ENCODE assay signal across 1 cellular context in the genomic region with DNA sequence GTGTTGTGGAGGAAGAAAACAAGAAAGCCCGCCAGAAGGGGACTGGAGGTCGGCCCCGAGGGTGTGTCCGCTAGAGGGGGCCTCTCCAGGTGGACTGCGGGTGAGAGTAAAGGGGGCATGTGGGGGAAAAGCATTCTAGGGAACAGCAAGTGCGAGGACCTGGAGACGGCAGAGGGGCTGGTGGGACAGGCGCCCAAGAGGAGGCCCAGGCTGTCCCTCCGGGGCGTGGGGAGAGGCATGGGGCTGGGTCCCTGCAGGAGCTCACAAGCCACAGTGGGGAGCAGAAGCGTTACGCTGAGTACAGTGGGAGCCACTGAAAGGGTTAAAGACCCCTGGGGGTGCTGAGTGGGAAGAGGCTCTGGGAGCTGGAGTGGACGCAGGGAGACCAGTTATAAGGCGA.
TF ChIP-seq lines count a peak whose summit lies in the region.

No MANE protein-coding gene starts in this region.

TF ChIP-seq in WTC11, 78 proteins besides CTCF, POLR2A, EP300 and RAD21 (continued from another document):
- TF ChIP-seq, protein P1, sequence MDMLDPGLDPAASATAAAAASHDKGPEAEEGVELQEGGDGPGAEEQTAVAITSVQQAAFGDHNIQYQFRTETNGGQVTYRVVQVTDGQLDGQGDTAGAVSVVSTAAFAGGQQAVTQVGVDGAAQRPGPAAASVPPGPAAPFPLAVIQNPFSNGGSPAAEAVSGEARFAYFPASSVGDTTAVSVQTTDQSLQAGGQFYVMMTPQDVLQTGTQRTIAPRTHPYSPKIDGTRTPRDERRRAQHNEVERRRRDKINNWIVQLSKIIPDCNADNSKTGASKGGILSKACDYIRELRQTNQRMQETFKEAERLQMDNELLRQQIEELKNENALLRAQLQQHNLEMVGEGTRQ (CRISPR knock-in tag; IDR thresholded peaks at IDR 0.05), result no peak
- TF ChIP-seq, protein P2, sequence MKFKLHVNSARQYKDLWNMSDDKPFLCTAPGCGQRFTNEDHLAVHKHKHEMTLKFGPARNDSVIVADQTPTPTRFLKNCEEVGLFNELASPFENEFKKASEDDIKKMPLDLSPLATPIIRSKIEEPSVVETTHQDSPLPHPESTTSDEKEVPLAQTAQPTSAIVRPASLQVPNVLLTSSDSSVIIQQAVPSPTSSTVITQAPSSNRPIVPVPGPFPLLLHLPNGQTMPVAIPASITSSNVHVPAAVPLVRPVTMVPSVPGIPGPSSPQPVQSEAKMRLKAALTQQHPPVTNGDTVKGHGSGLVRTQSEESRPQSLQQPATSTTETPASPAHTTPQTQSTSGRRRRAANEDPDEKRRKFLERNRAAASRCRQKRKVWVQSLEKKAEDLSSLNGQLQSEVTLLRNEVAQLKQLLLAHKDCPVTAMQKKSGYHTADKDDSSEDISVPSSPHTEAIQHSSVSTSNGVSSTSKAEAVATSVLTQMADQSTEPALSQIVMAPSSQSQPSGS (CRISPR knock-in tag; IDR thresholded peaks at IDR 0.05; ENCODE audit: borderline replicate concordance, low read depth), result no peak
- TF ChIP-seq ZNF317 (CRISPR knock-in tag; IDR thresholded peaks at IDR 0.05; ENCODE audit: borderline replicate concordance, low read depth), result no peak
- TF ChIP-seq, protein P3, sequence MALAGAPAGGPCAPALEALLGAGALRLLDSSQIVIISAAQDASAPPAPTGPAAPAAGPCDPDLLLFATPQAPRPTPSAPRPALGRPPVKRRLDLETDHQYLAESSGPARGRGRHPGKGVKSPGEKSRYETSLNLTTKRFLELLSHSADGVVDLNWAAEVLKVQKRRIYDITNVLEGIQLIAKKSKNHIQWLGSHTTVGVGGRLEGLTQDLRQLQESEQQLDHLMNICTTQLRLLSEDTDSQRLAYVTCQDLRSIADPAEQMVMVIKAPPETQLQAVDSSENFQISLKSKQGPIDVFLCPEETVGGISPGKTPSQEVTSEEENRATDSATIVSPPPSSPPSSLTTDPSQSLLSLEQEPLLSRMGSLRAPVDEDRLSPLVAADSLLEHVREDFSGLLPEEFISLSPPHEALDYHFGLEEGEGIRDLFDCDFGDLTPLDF (CRISPR knock-in tag; IDR thresholded peaks at IDR 0.05), result no peak
- no peak for TF ChIP-seq TEAD4 (CRISPR knock-in tag; IDR thresholded peaks at IDR 0.05)
- TF ChIP-seq NR3C1 (CRISPR knock-in tag; conservative IDR thresholded peaks at IDR 0.05; ENCODE audit: low read depth), result no peak
- TF ChIP-seq, protein P4, sequence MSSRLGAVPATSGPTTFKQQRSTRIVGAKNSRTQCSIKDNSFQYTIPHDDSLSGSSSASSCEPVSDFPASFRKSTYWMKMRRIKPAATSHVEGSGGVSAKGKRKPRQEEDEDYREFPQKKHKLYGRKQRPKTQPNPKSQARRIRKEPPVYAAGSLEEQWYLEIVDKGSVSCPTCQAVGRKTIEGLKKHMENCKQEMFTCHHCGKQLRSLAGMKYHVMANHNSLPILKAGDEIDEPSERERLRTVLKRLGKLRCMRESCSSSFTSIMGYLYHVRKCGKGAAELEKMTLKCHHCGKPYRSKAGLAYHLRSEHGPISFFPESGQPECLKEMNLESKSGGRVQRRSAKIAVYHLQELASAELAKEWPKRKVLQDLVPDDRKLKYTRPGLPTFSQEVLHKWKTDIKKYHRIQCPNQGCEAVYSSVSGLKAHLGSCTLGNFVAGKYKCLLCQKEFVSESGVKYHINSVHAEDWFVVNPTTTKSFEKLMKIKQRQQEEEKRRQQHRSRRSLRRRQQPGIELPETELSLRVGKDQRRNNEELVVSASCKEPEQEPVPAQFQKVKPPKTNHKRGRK (CRISPR knock-in tag; IDR thresholded peaks at IDR 0.05; ENCODE audit: borderline replicate concordance), result no peak
